In the genomic region with DNA sequence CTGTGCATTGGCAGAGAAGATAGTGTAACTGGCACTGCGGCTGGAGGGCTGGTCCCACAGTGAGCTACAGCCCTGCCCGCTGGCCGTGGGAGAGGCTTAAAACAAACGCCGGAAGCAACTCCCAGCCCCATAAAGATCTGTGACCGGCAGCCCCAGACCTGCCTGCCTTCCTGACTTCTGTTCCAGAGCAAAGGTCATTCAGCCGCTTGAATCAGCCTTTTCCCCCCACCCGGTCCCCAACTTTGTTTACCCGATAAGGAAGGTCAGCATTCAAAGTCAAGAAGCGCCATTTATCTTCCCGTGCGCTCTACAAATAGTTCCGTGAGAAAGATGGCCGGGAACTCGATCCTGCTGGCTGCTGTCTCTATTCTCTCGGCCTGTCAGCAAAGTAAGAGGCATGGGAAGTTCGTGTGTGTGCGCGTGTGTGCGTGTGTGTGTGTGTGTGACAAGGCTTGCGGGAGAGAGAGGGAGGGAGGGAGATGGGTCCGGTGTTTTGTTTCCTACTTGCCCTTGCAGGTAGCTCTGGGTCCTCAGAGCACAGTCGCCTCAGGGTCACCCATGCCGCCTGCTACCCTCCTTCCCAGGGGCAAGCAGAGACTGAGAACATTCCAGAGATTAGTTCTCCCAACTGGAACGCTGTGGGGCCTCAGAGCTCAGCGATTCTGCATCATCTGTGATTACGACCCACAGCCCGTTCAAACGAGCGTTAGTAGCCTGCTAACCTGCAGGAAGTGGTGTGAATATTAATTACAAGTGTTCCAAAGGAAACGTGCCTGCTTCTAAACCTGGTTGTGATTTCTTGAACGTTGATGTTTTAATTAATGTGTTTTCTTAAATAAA, we compare ENCODE assay signal across 8 cellular contexts. TPM values are rescaled to one million over a fixed set of nuclear protein-coding genes. Genes with fewer than 3 reads are reported as not detected.
DNase-seq lines count a peak whose midpoint lies in the region; ATAC-seq and TF ChIP-seq lines count a peak whose summit lies in the region.

A gene (plus strand): TSS at position 130 of the 840 bp plus-strand sequence. CDS start 201 bp downstream, at position 331.

- H3K9me3 ChIP-seq in HUES48 (ENCODE audit: control insufficient read depth, insufficient read depth, low read length) (no peaks in the 10 kb centered on the region), osteoblast (ENCODE audit: low read depth, low read length) (no peaks in the 10 kb centered on the region)

- no peaks in the 10 kb centered on the region for H3K79me2 ChIP-seq in osteoblast (ENCODE audit: insufficient read depth, low read length)

- peak; percentile 54 for DNase-seq in EL
- DNase-seq in cardiac septum (ENCODE audit: low spot score) = peak; percentile 91
- peak; percentile 83 for DNase-seq in osteoblast (ENCODE audit: insufficient read length, low spot score, missing footprints)
- DNase-seq in middle frontal gyrus (ENCODE audit: extremely low spot score, low spot score) = no peak

- intact Hi-C loops in cardiac septum (cut with DNase I) = loop anchor here (2.0 kb wide), 1 partner anchor 69 kb away; no protein-coding TSS in a partner anchor

- H3K27me3 ChIP-seq in HUES48 (ENCODE audit: control insufficient read depth, insufficient read depth, low read length) (no peaks in the 10 kb centered on the region), osteoblast (ENCODE audit: insufficient read depth, low read length) (no peaks in the 10 kb centered on the region)

- no peaks in the 10 kb centered on the region for H4K20me1 ChIP-seq in osteoblast (ENCODE audit: insufficient read depth, low read length)

- H2AFZ ChIP-seq in osteoblast (ENCODE audit: low read length) = peak within 1 kb of the TSS; percentile 99

- peak; percentile 88 for ATAC-seq in GM21447 (IDR thresholded peaks at IDR 0.05; ENCODE audit: unreplicated experiment)

- peaks cover 26% of the 10 kb centered on the region for H3K4me1 ChIP-seq in HUES48 (ENCODE audit: control insufficient read depth, insufficient read depth, low read length)
- H3K4me1 ChIP-seq in osteoblast (ENCODE audit: insufficient read depth, low read length) = peaks cover 4% of the 10 kb centered on the region

- peak within 1 kb of the TSS; percentile 68 for H3K4me3 ChIP-seq in HUES48 (ENCODE audit: low read depth, low read length)
- H3K4me3 ChIP-seq in osteoblast (ENCODE audit: insufficient read depth, low read length) = peak within 1 kb of the TSS; percentile 83

- H3K36me3 ChIP-seq in HUES48 (ENCODE audit: control insufficient read depth, insufficient read depth, low read length) (no peaks in the 10 kb centered on the region), osteoblast (ENCODE audit: insufficient read depth, low read length) (no peaks in the 10 kb centered on the region)

- H3K4me2 ChIP-seq in osteoblast (ENCODE audit: insufficient read depth, low read length) = peak within 1 kb of the TSS; percentile 96

- H3K9ac ChIP-seq in HUES48 (ENCODE audit: low read depth, low read length) = peak within 1 kb of the TSS; percentile 39

- no peak for TF ChIP-seq CTCF in osteoblast (IDR thresholded peaks at IDR 0.05; ENCODE audit: extremely low read depth, low read depth, low read length)

- 0 to 1% (median 1%) methylated on average over 32 of the region's 32 CpGs for WGBS in adipose tissue, 3 donors

- H3K27ac ChIP-seq in HUES48 (ENCODE audit: low read depth, low read length) (peak within 1 kb of the TSS; percentile 88), adipose tissue (ENCODE audit: low read depth, low read length) (peak within 1 kb of the TSS; percentile 31), osteoblast (ENCODE audit: low read depth, low read length) (peak within 1 kb of the TSS; percentile 86)

TF ChIP-seq in PFSK-1, 5 proteins besides CTCF, POLR2A, EP300 and RAD21:
- TF ChIP-seq SIN3A (IDR thresholded peaks at IDR 0.05; ENCODE audit: borderline replicate concordance, insufficient read depth, low read length) (peak; percentile 6; the same call in 1 of the 2 replicates), TAF1 (IDR thresholded peaks at IDR 0.05; ENCODE audit: borderline replicate concordance, insufficient read depth, low read length) (no peak), POLR2AphosphoS5 (IDR thresholded peaks at IDR 0.05; ENCODE audit: low read depth, low read length) (peak; percentile 51), FOXP2 (optimal IDR thresholded peaks at IDR 0.05; ENCODE audit: borderline replicate concordance, extremely low read depth, extremely low read length, insufficient read depth) (peak; percentile 53)

RNA-seq across cellular contexts. Expression of the gene that starts here (rescaled TPM):
- polyA plus RNA-seq in PFSK-1 (2012; ENCODE audit: insufficient read length, low read depth) = 8.1 TPM
- 10 to 100 TPM; 46.3 to 66.1 (median 61.1) TPM for polyA plus RNA-seq in adipose tissue
- 90.7 TPM for total RNA-seq in cardiac septum
- total RNA-seq in osteoblast = 2.4 and 6.2 TPM in 2 replicates

Comparison
In these comparisons a context has a peak if more than half of its experiments do, and no peak if none do; other contexts are left out.
1. RNA of the gene that starts here (total RNA-seq): 90.7 TPM in cardiac septum (single experiment); 2.4 to 6.2 TPM in osteoblast; every median in the first group is over 10 times any median in the second.
2. H3K27ac ChIP-seq: peak in every context shown above with its lines; median percentile 88 in HUES48; 86 in osteoblast; 31 in adipose tissue.